Comparison of ENCODE assay signal across 25 cellular contexts in the genomic region with DNA sequence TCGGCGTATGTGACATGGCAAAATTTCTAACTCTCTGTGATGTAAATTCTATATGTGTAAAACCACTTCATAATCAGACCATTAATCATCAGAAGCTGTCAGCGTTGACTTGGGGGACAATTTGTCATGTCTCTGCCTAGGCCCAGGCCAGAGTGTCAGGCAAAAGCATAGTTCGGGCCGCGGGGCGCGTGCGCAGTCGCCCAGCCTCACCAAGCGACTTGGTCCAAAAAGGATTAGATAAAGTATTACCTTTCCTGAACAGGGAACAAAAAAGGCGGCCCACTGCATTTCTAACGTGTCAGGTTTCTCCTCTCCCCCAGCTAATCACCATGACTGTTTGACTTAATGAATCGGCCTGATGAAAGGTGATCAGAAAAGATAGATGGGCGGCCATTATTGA.
"Had no signal": no experiment of that assay in that cellular context is flagged by ENCODE, and none has a peak within 500 bp of the region (broad histone marks: within the 10 kb centered on the region; RNA-seq: fewer than 3 reads in every experiment).

No MANE protein-coding gene starts in this region.

- DNase-seq: cerebellar nuclear complex; colonic mucosa; cortex of kidney; effector CD8-positive, alpha-beta T cell; effector memory CD8-positive, alpha-beta T cell; endodermal cell; erythroblast; esophagus squamous epithelium; foreskin fibroblast; foreskin melanocyte; gastrocnemius medialis; heart left ventricle; hypothalamus; immature natural killer cell; left cardiac atrium; left ventricle myocardium inferior; lower lobe of right lung; mesendoderm; mucosa of descending colon; naive B cell had no signal

- H3K36me3 Mint-ChIP-seq: immature natural killer cell, mesothelial cell of epicardium, naive B cell had no signal

- H3K27ac Mint-ChIP-seq: dendritic cell treated with granulocyte-macrophage colony-stimulating factor and Interleukin-4, amounts not matched to agents 40 ng/mL and 50 ng/mL, for 4 days; effector memory CD8-positive, alpha-beta T cell; endodermal cell; immature natural killer cell; mesothelial cell of epicardium; naive B cell had no signal

- H3K27ac ChIP-seq: colonic mucosa, epithelial cell of prostate, esophagus squamous epithelium, gastrocnemius medialis, heart left ventricle, hepatocyte, left ventricle myocardium inferior, lower lobe of right lung had no signal

- H3K4me3 Mint-ChIP-seq: dendritic cell treated with granulocyte-macrophage colony-stimulating factor and Interleukin-4, amounts not matched to agents 40 ng/mL and 50 ng/mL, for 4 days; effector memory CD8-positive, alpha-beta T cell; endodermal cell; immature natural killer cell; mesothelial cell of epicardium had no signal

- H3K9me3 ChIP-seq: colonic mucosa, esophagus squamous epithelium, gastrocnemius medialis, heart left ventricle, left ventricle myocardium inferior, lower lobe of right lung, mucosa of descending colon had no signal

- H3K36me3 ChIP-seq: colonic mucosa, gastrocnemius medialis, lower lobe of right lung had no signal

- H3K4me1 ChIP-seq: colonic mucosa, esophagus squamous epithelium had no signal

- H3K4me1 Mint-ChIP-seq: immature natural killer cell, naive B cell had no signal

- H3K4me3 ChIP-seq: colonic mucosa, esophagus squamous epithelium, gastrocnemius medialis, heart left ventricle, hepatocyte, left ventricle myocardium inferior, lower lobe of right lung, mucosa of descending colon had no signal

- ATAC-seq: effector memory CD8-positive, alpha-beta T cell; esophagus mucosa; gastrocnemius medialis; heart left ventricle; left cardiac atrium; lower lobe of right lung; mucosa of descending colon had no signal

- H3K27me3 ChIP-seq: colonic mucosa, gastrocnemius medialis had no signal

- H3K9me3 Mint-ChIP-seq: dendritic cell treated with granulocyte-macrophage colony-stimulating factor and Interleukin-4, amounts not matched to agents 40 ng/mL and 50 ng/mL, for 4 days; effector memory CD8-positive, alpha-beta T cell; endodermal cell; immature natural killer cell; mesothelial cell of epicardium; naive B cell had no signal

- H3K27me3 Mint-ChIP-seq: dendritic cell treated with granulocyte-macrophage colony-stimulating factor and Interleukin-4, amounts not matched to agents 40 ng/mL and 50 ng/mL, for 4 days had no signal
